In genomic region chr2:32310577-32310976, GRCh38 we compare ENCODE assay signal across 8 cellular contexts. TPM values are rescaled to one million over a fixed set of nuclear protein-coding genes. Genes with fewer than 3 reads are reported as not detected.
"Had no signal": no experiment of that assay in that cellular context is flagged by ENCODE, and none has a peak within 500 bp of the region (broad histone marks: within the 10 kb centered on the region; RNA-seq: fewer than 3 reads in every experiment).

No MANE protein-coding gene starts in this region.

- H3K4me3 ChIP-seq: GM12878 had no signal

- ATAC-seq: GM12878 had no signal

- DNase-seq: GDM1, GF-D8 had no signal

- FAIRE-seq: GM12878, GM12891, GM12892, GM18507, GM19239 had no signal

RNA-seq across cellular contexts. Expression of gene NLRC4, which starts 45.9 kb away (rescaled TPM):
- total RNA-seq: G401 had no signal
